Comparison of ENCODE assay signal across 29 cellular contexts in the genomic region with DNA sequence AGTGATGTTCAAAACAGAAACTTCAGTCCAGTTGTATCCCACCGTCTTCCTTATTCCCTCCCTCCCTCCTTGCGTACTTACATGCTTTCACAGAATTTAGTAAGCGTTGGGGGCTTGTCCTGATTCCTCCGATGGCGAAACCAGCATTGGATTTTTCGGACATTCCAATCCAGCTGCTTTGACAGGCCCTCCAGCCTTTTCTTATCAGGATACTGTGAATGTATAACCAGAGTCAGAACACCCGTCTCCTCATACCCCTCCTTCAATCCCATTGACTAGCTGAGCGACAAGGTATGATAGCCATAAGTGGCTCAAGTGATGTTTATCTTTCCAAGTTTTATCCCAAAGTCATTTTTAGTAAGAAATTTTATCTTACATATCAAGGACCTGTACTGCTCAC. TPM values are rescaled to one million over a fixed set of nuclear protein-coding genes. Genes with fewer than 3 reads are reported as not detected.
"Had no signal": no experiment of that assay in that cellular context is flagged by ENCODE, and none has a peak within 500 bp of the region (broad histone marks: within the 10 kb centered on the region; RNA-seq: fewer than 3 reads in every experiment).

No MANE protein-coding gene starts in this region.

- H3K27ac ChIP-seq: colonic mucosa, epithelial cell of prostate, esophagus squamous epithelium, gastroesophageal sphincter, WERI-Rb-1 had no signal

- H3K4me1 ChIP-seq: colonic mucosa, esophagus squamous epithelium, gastroesophageal sphincter had no signal

- H3K27me3 ChIP-seq: colonic mucosa, esophagus squamous epithelium, gastroesophageal sphincter had no signal

- H3K9me3 ChIP-seq: colonic mucosa, esophagus squamous epithelium, gastroesophageal sphincter had no signal

- H3K4me3 ChIP-seq: colonic mucosa, esophagus squamous epithelium, gastroesophageal sphincter had no signal

- ATAC-seq: activated CD4-positive, CD25-positive, alpha-beta regulatory T cell treated with anti-CD3 and anti-CD28 coated beads, Interleukin-2, amount 50 U/mL, for 24 hours; activated CD8-positive, alpha-beta T cell treated with anti-CD3 and anti-CD28 coated beads for 36 hours; activated T-cell treated with anti-CD3 and anti-CD28 coated beads, Interleukin-2, amount 50 U/mL, for 4 hours; activated T-helper 17 cell treated with anti-CD3 and anti-CD28 coated beads, Interleukin-2, amount 50 U/mL, for 72 hours; gastroesophageal sphincter; T-cell had no signal

- DNase-seq: activated B cell treated with CpG ODN at 0.5 μM for 24 hours; activated CD4-positive, alpha-beta T cell treated with anti-CD3 and anti-CD28 coated beads for 48 hours; activated CD4-positive, alpha-beta T cell treated with anti-CD3 and anti-CD28 coated beads, Interleukin-2, amount 50 U/mL, for 1 hour; activated CD4-positive, alpha-beta T cell treated with anti-CD3 and anti-CD28 coated beads, Interleukin-2, amount 50 U/mL, for 48 hours; activated CD8-positive, alpha-beta memory T cell treated with anti-CD3 and anti-CD28 coated beads for 24 hours; activated CD8-positive, alpha-beta T cell treated with anti-CD3 and anti-CD28 coated beads for 36 hours; activated effector memory CD4-positive, alpha-beta T cell treated with Interleukin-2 at 50 U/mL for 16 hours; activated gamma-delta T cell treated with Interleukin-2 at 50 U/mL for 16 hours; activated naive CD4-positive, alpha-beta T cell treated with anti-CD3 and anti-CD28 coated beads, Interleukin-2, amount 50 U/mL, for 16 hours; activated naive CD4-positive, alpha-beta T cell treated with Interleukin-2 at 50 U/mL for 16 hours; activated T-cell treated with anti-CD3 and anti-CD28 coated beads, Interleukin-2, amount 50 U/mL, for 4 hours; amniotic stem cell; anterior cingulate cortex; central memory CD4-positive, alpha-beta T cell; cerebellar nuclear complex; colonic mucosa; effector CD8-positive, alpha-beta T cell; esophagus squamous epithelium; foreskin melanocyte; T-cell; T1000; WERI-Rb-1 had no signal

- H3K36me3 ChIP-seq: colonic mucosa had no signal

RNA-seq across cellular contexts. Expression of gene GPD1, which starts 39.2 kb away (rescaled TPM):
- total RNA-seq: endothelial cell of umbilical vein, fibroblast of villous mesenchyme, glomerular endothelial cell had no signal
